8 cellular contexts compared by ENCODE assay signal in the genomic region with DNA sequence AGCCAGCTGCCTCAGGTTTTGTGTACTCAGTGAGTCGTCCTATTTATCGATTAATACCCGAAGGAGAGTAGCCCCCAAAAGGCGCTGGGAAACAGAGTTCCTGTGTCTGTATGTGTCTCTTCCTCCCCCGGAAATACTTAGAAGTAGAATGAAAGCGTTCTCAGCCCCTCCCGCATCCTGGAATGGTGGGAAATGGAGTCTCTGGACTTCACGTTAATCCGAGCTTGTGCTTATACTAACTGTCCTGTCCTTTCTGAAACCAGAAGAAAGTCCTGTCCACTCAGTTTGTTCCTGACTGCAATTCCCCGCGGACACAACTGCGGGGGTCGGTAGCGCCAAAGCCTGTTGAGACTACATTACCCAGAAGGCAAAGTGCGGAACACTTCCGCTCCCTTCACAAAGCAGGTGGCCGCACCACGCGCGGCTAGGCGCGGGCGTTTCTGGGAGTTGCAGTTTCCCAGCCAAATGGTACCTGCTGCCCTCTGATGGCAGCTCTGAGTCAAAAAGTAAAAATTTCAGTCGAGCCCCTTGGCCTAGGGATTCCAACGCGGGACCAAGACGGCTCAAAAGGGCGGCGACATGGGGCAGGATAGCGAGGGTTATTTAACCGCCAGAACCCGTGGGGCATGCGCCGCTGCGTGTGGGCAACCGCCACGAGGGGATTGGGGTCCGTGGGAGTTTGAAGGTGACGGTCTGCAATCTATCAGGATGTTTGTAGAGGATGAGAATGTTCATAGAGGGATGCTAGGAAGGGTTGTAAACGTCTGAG. TPM values are rescaled to one million over a fixed set of nuclear protein-coding genes. Genes with fewer than 3 reads are reported as not detected.
DNase-seq lines count a peak whose midpoint lies in the region; ATAC-seq lines count a peak whose summit lies in the region.

No MANE protein-coding gene starts in this region.

- no peaks in the 10 kb centered on the region for H3K27me3 ChIP-seq in ACC112 (ENCODE audit: insufficient read depth, low read length)

- intact Hi-C loops in activated CD4-positive, alpha-beta T cell treated with anti-CD3 and anti-CD28 coated beads for 36 hours (cut with DNase I, micrococcal nuclease), result loop anchor here (1.0 kb wide), 3 partner anchors 10 to 81 kb away; partner anchors contain the start of gene MEGF8 (in 2 of the 2)

- DNase-seq in NCI-H460 (ENCODE audit: extremely low read depth, low read depth) (peak; percentile 87), kidney tubule cell (ENCODE audit: low spot score) (peak; percentile 94)
- DNase-seq in activated CD4-positive, alpha-beta T cell treated with anti-CD3 and anti-CD28 coated beads for 36 hours, result peak; percentile 96
- peak; percentile 69 to 77 for DNase-seq in stimulated activated CD4-positive, alpha-beta T cell treated with anti-CD3 and anti-CD28 coated beads, Interleukin-1b, Interleukin-23, amount 100 ng/mL, for 1 hour (ENCODE audit: low read depth in 2 of 2)

- H3K36me3 Mint-ChIP-seq in activated CD4-positive, alpha-beta T cell treated with anti-CD3 and anti-CD28 coated beads for 36 hours (ENCODE audit: low read depth), result peaks cover 11% of the 10 kb centered on the region

- H3K79me2 ChIP-seq in ACC112 (ENCODE audit: control insufficient read depth, insufficient read depth, low read length, unreplicated experiment), result peaks cover 27% of the 10 kb centered on the region

- H3K27ac ChIP-seq in ACC112 (ENCODE audit: low read depth, low read length) (peak overlapping the region; percentile 54), cingulate gyrus (ENCODE audit: low read depth, low read length) (peak overlapping the region; percentile 96)

- H2AFZ ChIP-seq in ACC112 (ENCODE audit: low read length, unreplicated experiment), result peak overlapping the region; percentile 41

- H3K27me3 Mint-ChIP-seq in activated CD4-positive, alpha-beta T cell treated with anti-CD3 and anti-CD28 coated beads for 36 hours, result no peaks in the 10 kb centered on the region

- H3K27ac Mint-ChIP-seq in activated CD4-positive, alpha-beta T cell treated with anti-CD3 and anti-CD28 coated beads for 36 hours, result peak overlapping the region; percentile 94

- POLR2A ChIA-PET in activated CD4-positive, alpha-beta T cell treated with anti-CD3 and anti-CD28 coated beads for 36 hours (lab: Charles Lee), result interaction anchor here (1.6 kb wide), 1 partner anchor 36 kb away, joined by 8 read pairs; no protein-coding TSS in a partner anchor

- peaks cover 41% of the 10 kb centered on the region for H3K4me1 Mint-ChIP-seq in activated CD4-positive, alpha-beta T cell treated with anti-CD3 and anti-CD28 coated beads for 36 hours

- peak overlapping the region; percentile 79 for H3K4me3 ChIP-seq in ACC112 (ENCODE audit: low read depth, low read length)

- peak overlapping the region; percentile 93 for H3K4me3 Mint-ChIP-seq in activated CD4-positive, alpha-beta T cell treated with anti-CD3 and anti-CD28 coated beads for 36 hours

- H3K9me3 Mint-ChIP-seq in activated CD4-positive, alpha-beta T cell treated with anti-CD3 and anti-CD28 coated beads for 36 hours (ENCODE audit: low read depth), result no peaks in the 10 kb centered on the region

- no peaks in the 10 kb centered on the region for H3K36me3 ChIP-seq in ACC112 (ENCODE audit: insufficient read depth, low read length)

- no peaks in the 10 kb centered on the region for H3K4me1 ChIP-seq in ACC112 (ENCODE audit: control insufficient read depth, insufficient read depth, low read length, unreplicated experiment)

- ATAC-seq in GM18861 (IDR thresholded peaks at IDR 0.05; ENCODE audit: unreplicated experiment) (peak; percentile 30), HG03280 (IDR thresholded peaks at IDR 0.05; ENCODE audit: unreplicated experiment) (peak; percentile 39)
- peak; percentile 49 for ATAC-seq in activated CD4-positive, alpha-beta T cell treated with anti-CD3 and anti-CD28 coated beads for 36 hours

- CTCF ChIA-PET in activated CD4-positive, alpha-beta T cell treated with anti-CD3 and anti-CD28 coated beads for 36 hours (lab: Charles Lee), result interaction anchor here (0.6 to 5.9 kb wide), 13 partner anchors 9 to 385 kb away, joined by 3 to 50 read pairs (median 4); partner anchors contain the start of genes RPS19 and ZNF526

RNA-seq across cellular contexts. Expression of gene GSK3A, which starts 2.2 kb away (rescaled TPM):
- total RNA-seq in NCI-H460 (2014; rRNA removed; shearing (Covaris generic)), result 19.0 and 20.2 TPM in 2 replicates
- polyA plus RNA-seq in NCI-H460 (2014; cell fraction: nucleus; rRNA removed), result 26.6 and 27.7 TPM in 2 replicates
- total RNA-seq in activated CD4-positive, alpha-beta T cell treated with anti-CD3 and anti-CD28 coated beads for 36 hours, result 10 to 100 TPM; 32.6 to 43.5 TPM

RNA-seq across cellular contexts. Expression of gene ERF, which starts 10.3 kb away (rescaled TPM):
- total RNA-seq in NCI-H460 (2014; rRNA removed; shearing (Covaris generic)), result 16.1 and 17.1 TPM in 2 replicates
- 66.5 and 87.5 TPM in 2 replicates for polyA plus RNA-seq in NCI-H460 (2014; cell fraction: nucleus; rRNA removed)
- 10 to 100 TPM; 65.5 to 66.4 TPM for total RNA-seq in activated CD4-positive, alpha-beta T cell treated with anti-CD3 and anti-CD28 coated beads for 36 hours

RNA-seq across cellular contexts. Expression of gene CIC, which starts 24.4 kb away (rescaled TPM):
- total RNA-seq in NCI-H460 (2014; rRNA removed; shearing (Covaris generic)), result 7.7 and 9.1 TPM in 2 replicates
- 10.1 and 10.5 TPM in 2 replicates for polyA plus RNA-seq in NCI-H460 (2014; cell fraction: nucleus; rRNA removed)
- total RNA-seq in activated CD4-positive, alpha-beta T cell treated with anti-CD3 and anti-CD28 coated beads for 36 hours, result 10 to 100 TPM; 62.8 to 66.3 TPM

RNA-seq across cellular contexts. Expression of gene ZNF526, which starts 24.5 kb away (rescaled TPM):
- 3.7 and 4.4 TPM in 2 replicates for total RNA-seq in NCI-H460 (2014; rRNA removed; shearing (Covaris generic))
- 6.1 and 6.9 TPM in 2 replicates for polyA plus RNA-seq in NCI-H460 (2014; cell fraction: nucleus; rRNA removed)
- total RNA-seq in activated CD4-positive, alpha-beta T cell treated with anti-CD3 and anti-CD28 coated beads for 36 hours, result 10 to 100 TPM; 11.9 to 15.2 TPM

RNA-seq across cellular contexts. Expression of gene DEDD2, which starts 27.2 kb away (rescaled TPM):
- total RNA-seq in NCI-H460 (2014; rRNA removed; shearing (Covaris generic)), result 12.9 and 16.5 TPM in 2 replicates
- polyA plus RNA-seq in NCI-H460 (2014; cell fraction: nucleus; rRNA removed), result 25.9 and 30.8 TPM in 2 replicates
- total RNA-seq in activated CD4-positive, alpha-beta T cell treated with anti-CD3 and anti-CD28 coated beads for 36 hours, result 10 to 100 TPM; 25.9 to 27.3 TPM

Comparison
In these comparisons a context has a peak if more than half of its experiments do, and no peak if none do; other contexts are left out.
1. Peak in every context shown above with its lines: DNase-seq, ATAC-seq, H3K4me3 ChIP-seq and H3K27ac ChIP-seq.